ENCODE assay signal across 2 cellular contexts in genomic region chr2:207463996-207464395, GRCh38.
TF ChIP-seq lines count a peak whose summit lies in the region.

No MANE protein-coding gene starts in this region.

TF ChIP-seq in IMR-90, 13 proteins besides CTCF, POLR2A, EP300 and RAD21:
- TF ChIP-seq CEBPB (IDR thresholded peaks at IDR 0.05; ENCODE audit: low read depth, low read length) (no peak), MXI1 (IDR thresholded peaks at IDR 0.05; ENCODE audit: borderline replicate concordance, low read depth, low read length) (no peak), BHLHE40 (IDR thresholded peaks at IDR 0.05; ENCODE audit: low read depth, low read length) (no peak), NFE2L2 (IDR thresholded peaks at IDR 0.05; ENCODE audit: low read depth, low read length) (no peak), ELK1 (IDR thresholded peaks at IDR 0.05; ENCODE audit: borderline replicate concordance, low read depth, low read length) (no peak), USF2 (IDR thresholded peaks at IDR 0.05; ENCODE audit: low read depth, low read length) (no peak), RCOR1 (IDR thresholded peaks at IDR 0.05; ENCODE audit: insufficient replicate concordance, low read length) (no peak), RFX5 (IDR thresholded peaks at IDR 0.05; ENCODE audit: low read depth, low read length) (no peak), MAZ (IDR thresholded peaks at IDR 0.05; ENCODE audit: borderline replicate concordance, low read depth, low read length) (no peak), CHD1 (IDR thresholded peaks at IDR 0.05; ENCODE audit: low read depth, low read length) (no peak), SMC3 (IDR thresholded peaks at IDR 0.05; ENCODE audit: low read depth, low read length) (no peak), MAFK (IDR thresholded peaks at IDR 0.05; ENCODE audit: low read depth, low read length) (no peak)

TF ChIP-seq in K562, 482 proteins besides CTCF, POLR2A, EP300 and RAD21:
- no peak for TF ChIP-seq AFF4 (CRISPR knock-in tag; IDR thresholded peaks at IDR 0.05)
- TF ChIP-seq ZNF239 (CRISPR knock-in tag; IDR thresholded peaks at IDR 0.05): no peak
- TF ChIP-seq NKRF (IDR thresholded peaks at IDR 0.05; ENCODE audit: borderline replicate concordance): no peak
- no peak for TF ChIP-seq POLR3A (IDR thresholded peaks at IDR 0.05; ENCODE audit: borderline replicate concordance, extremely low read depth, insufficient read depth, insufficient read length)
- no peak for TF ChIP-seq HNRNPH1 (optimal IDR thresholded peaks at IDR 0.05; ENCODE audit: low read depth, low read length)
- TF ChIP-seq U2AF1 (optimal IDR thresholded peaks at IDR 0.05; ENCODE audit: low read depth, low read length): no peak
- TF ChIP-seq DPF2 (IDR thresholded peaks at IDR 0.05): no peak
- no peak for TF ChIP-seq ZBTB17 (CRISPR knock-in tag; IDR thresholded peaks at IDR 0.05)
- TF ChIP-seq JUNB (CRISPR knock-in tag; conservative IDR thresholded peaks at IDR 0.05): no peak
- no peak for TF ChIP-seq ZNF780A (CRISPR knock-in tag; IDR thresholded peaks at IDR 0.05)
